13 cellular contexts compared by ENCODE assay signal in genomic region chr17:14144513-14144912, GRCh38.
A peak's percentile ranks its signal among the peaks of the same experiment; 100 is the strongest.
DNase-seq lines count a peak whose midpoint lies in the region; ATAC-seq and TF ChIP-seq lines count a peak whose summit lies in the region.
"Had no signal": no experiment of that assay in that cellular context is flagged by ENCODE, and none has a peak within 500 bp of the region (broad histone marks: within the 10 kb centered on the region; RNA-seq: fewer than 3 reads in every experiment).

No MANE protein-coding gene starts in this region.

- H2BK15ac ChIP-seq in mesenchymal stem cell (ENCODE audit: low read depth, poor library complexity, severe bottlenecking) = no peak overlapping the region

- H3K4me1 Mint-ChIP-seq in GM23338 = peaks cover 37% of the 10 kb centered on the region
- no peaks in the 10 kb centered on the region for H3K4me1 Mint-ChIP-seq in activated CD8-positive, alpha-beta T cell treated with anti-CD3 and anti-CD28 coated beads, Interleukin-2, amount 10 ng/mL, durations not matched to agents 7 days and 5 days (ENCODE audit: low read depth)

- 100% methylated on average over 1 of the region's 4 CpGs for WGBS in mesenchymal stem cell

- CTCF ChIA-PET in activated CD8-positive, alpha-beta T cell treated with anti-CD3 and anti-CD28 coated beads, Interleukin-2, amount 10 ng/mL, durations not matched to agents 7 days and 5 days (lab: Charles Lee) = interaction anchor here (0.6 kb wide), 1 partner anchor 252 kb away, joined by 3 read pairs; no protein-coding TSS in a partner anchor

- H3K4ac ChIP-seq in mesenchymal stem cell (ENCODE audit: low read depth in 1 of 2, low read length in 2 of 2) = no peak overlapping the region

- H3K9me3 ChIP-seq in mesenchymal stem cell (ENCODE audit: control insufficient read depth, low read length) = no peaks in the 10 kb centered on the region
- H3K9me3 ChIP-seq: SJSA1 had no signal

- TF ChIP-seq CTCF in GM23338 (conservative IDR thresholded peaks at IDR 0.05; ENCODE audit: low read depth in 2 of 2) (no peak), choroid plexus epithelial cell (conservative IDR thresholded peaks at IDR 0.05; ENCODE audit: low read depth, low read length) (no peak), foreskin keratinocyte (conservative IDR thresholded peaks at IDR 0.05) (no peak)

- peaks cover 12% of the 10 kb centered on the region for H3K79me1 ChIP-seq in mesenchymal stem cell (replicated peaks; ENCODE audit: low read length, poor library complexity, severe bottlenecking)

- H3K9ac ChIP-seq in mesenchymal stem cell (ENCODE audit: low read length) = peak overlapping the region; percentile 42

- H3K18ac ChIP-seq in mesenchymal stem cell (ENCODE audit: low read depth in 1 of 2, low read length in 2 of 2) = no peak overlapping the region

- H2BK12ac ChIP-seq in mesenchymal stem cell (ENCODE audit: low read length in 2 of 2) = no peak overlapping the region

- no peaks in the 10 kb centered on the region; the same call in 1 of the 2 replicates for H3K9me2 ChIP-seq in GM23338 (ENCODE audit: insufficient read depth)

- no peak overlapping the region for H4K91ac ChIP-seq in mesenchymal stem cell (ENCODE audit: low read length)

- H3K4me1 ChIP-seq in GM23338 (ENCODE audit: insufficient read depth) = peaks cover 32% of the 10 kb centered on the region
- no peaks in the 10 kb centered on the region for H3K4me1 ChIP-seq in mesenchymal stem cell (ENCODE audit: control insufficient read depth, insufficient read depth, low read depth, low read length)
- H3K4me1 ChIP-seq in foreskin keratinocyte = no peaks in the 10 kb centered on the region
- H3K4me1 ChIP-seq: SJSA1 had no signal

- H3K27me3 Mint-ChIP-seq in GM23338 (ENCODE audit: insufficient read depth, low read depth, poor library complexity) = no peaks in the 10 kb centered on the region
- no peaks in the 10 kb centered on the region for H3K27me3 Mint-ChIP-seq in activated CD8-positive, alpha-beta T cell treated with anti-CD3 and anti-CD28 coated beads, Interleukin-2, amount 10 ng/mL, durations not matched to agents 7 days and 5 days (ENCODE audit: low read depth)
- H3K27me3 Mint-ChIP-seq: CD4-positive, alpha-beta memory T cell had no signal

- no peak overlapping the region for H3K23ac ChIP-seq in mesenchymal stem cell (ENCODE audit: low read length in 2 of 2)

- no peak overlapping the region for H2BK120ac ChIP-seq in mesenchymal stem cell (ENCODE audit: low read depth, low read length)

- no peak overlapping the region for H3K4me3 Mint-ChIP-seq in GM23338
- no peak overlapping the region for H3K4me3 Mint-ChIP-seq in activated CD8-positive, alpha-beta T cell treated with anti-CD3 and anti-CD28 coated beads, Interleukin-2, amount 10 ng/mL, durations not matched to agents 7 days and 5 days
- H3K4me3 Mint-ChIP-seq: CD4-positive, alpha-beta memory T cell had no signal

- POLR2A ChIA-PET in activated CD8-positive, alpha-beta T cell treated with anti-CD3 and anti-CD28 coated beads, Interleukin-2, amount 10 ng/mL, durations not matched to agents 7 days and 5 days (lab: Charles Lee) = no interaction called here

- no peak overlapping the region for H3K14ac ChIP-seq in mesenchymal stem cell (ENCODE audit: low read length in 2 of 2)

- no peaks in the 10 kb centered on the region for H3K36me3 ChIP-seq in GM23338 (ENCODE audit: insufficient read depth)
- H3K36me3 ChIP-seq in mesenchymal stem cell (ENCODE audit: control insufficient read depth in 1 of 2, insufficient read depth in 2 of 2, low read depth in 1 of 2, low read length in 2 of 2) = no peaks in the 10 kb centered on the region
- H3K36me3 ChIP-seq: SJSA1 had no signal

- H3K79me2 ChIP-seq in GM23338 (replicated peaks; ENCODE audit: insufficient read depth) = peaks cover 32% of the 10 kb centered on the region

- no peak overlapping the region for H2AK5ac ChIP-seq in mesenchymal stem cell (ENCODE audit: low read length, severe bottlenecking)

- H3K27me3 ChIP-seq in GM23338 (ENCODE audit: insufficient read depth) = no peaks in the 10 kb centered on the region
- H3K27me3 ChIP-seq in mesenchymal stem cell (ENCODE audit: control insufficient read depth in 1 of 2, insufficient read depth in 1 of 2, low read length in 2 of 2) = no peaks in the 10 kb centered on the region
- H3K27me3 ChIP-seq in foreskin keratinocyte = no peaks in the 10 kb centered on the region
- H3K27me3 ChIP-seq: SJSA1 had no signal

- H4K8ac ChIP-seq in mesenchymal stem cell (ENCODE audit: low read length) = no peak overlapping the region

- DNase-seq in GM23338 (ENCODE audit: low spot score) (no peak), choroid plexus epithelial cell (ENCODE audit: low read depth) (peak; percentile 11), mesenchymal stem cell (no peak), stromal cell of bone marrow (ENCODE audit: low read depth) (peak; percentile 6), MV-4-11 (lab: John Stamatoyannopoulos, UW) (no peak), foreskin keratinocyte (no peak)
- no peak for DNase-seq in activated CD8-positive, alpha-beta T cell treated with anti-CD3 and anti-CD28 coated beads, Interleukin-2, amount 10 ng/mL, durations not matched to agents 7 days and 5 days
- DNase-seq: CD4-positive, alpha-beta memory T cell; NCI-H1417 treated with DMSO at 0.1 percent for 48 hours; NCI-H748 treated with DMSO at 0.1 percent for 48 hours; OCI-M1 had no signal

- H2AFZ ChIP-seq in GM23338 (no peak overlapping the region), mesenchymal stem cell (ENCODE audit: low read depth, low read length) (no peak overlapping the region)

- H3K4me2 ChIP-seq in GM23338 (peak overlapping the region; percentile 71; the same call in 1 of the 2 replicates), mesenchymal stem cell (ENCODE audit: low read length, poor library complexity, severe bottlenecking) (no peak overlapping the region)

- H3K27ac Mint-ChIP-seq in GM23338 = no peak overlapping the region; the same call in none of the 2 replicates
- H3K27ac Mint-ChIP-seq in activated CD8-positive, alpha-beta T cell treated with anti-CD3 and anti-CD28 coated beads, Interleukin-2, amount 10 ng/mL, durations not matched to agents 7 days and 5 days = no peak overlapping the region

- H2BK5ac ChIP-seq in mesenchymal stem cell (ENCODE audit: low read depth, low read length, poor library complexity, severe bottlenecking) = no peak overlapping the region

- H3K9me3 Mint-ChIP-seq in GM23338 = no peaks in the 10 kb centered on the region
- no peaks in the 10 kb centered on the region for H3K9me3 Mint-ChIP-seq in activated CD8-positive, alpha-beta T cell treated with anti-CD3 and anti-CD28 coated beads, Interleukin-2, amount 10 ng/mL, durations not matched to agents 7 days and 5 days (ENCODE audit: insufficient read depth)

- ATAC-seq in GM23338 (no peak), foreskin keratinocyte (no peak), GM18520 (IDR thresholded peaks at IDR 0.05; ENCODE audit: unreplicated experiment) (no peak)
- no peak for ATAC-seq in activated CD8-positive, alpha-beta T cell treated with anti-CD3 and anti-CD28 coated beads, Interleukin-2, amount 10 ng/mL, durations not matched to agents 7 days and 5 days

- H3K27ac ChIP-seq in GM23338 (ENCODE audit: low read depth) = no peak overlapping the region
- no peak overlapping the region for H3K27ac ChIP-seq in mesenchymal stem cell (ENCODE audit: low read length, poor library complexity, severe bottlenecking)
- no peak overlapping the region for H3K27ac ChIP-seq in foreskin keratinocyte
- H3K27ac ChIP-seq: SJSA1 had no signal

- H3K36me3 Mint-ChIP-seq in GM23338 (ENCODE audit: low read depth) = peaks cover 3% of the 10 kb centered on the region; the same call in 1 of the 3 replicates
- peaks cover 11% of the 10 kb centered on the region for H3K36me3 Mint-ChIP-seq in activated CD8-positive, alpha-beta T cell treated with anti-CD3 and anti-CD28 coated beads, Interleukin-2, amount 10 ng/mL, durations not matched to agents 7 days and 5 days (ENCODE audit: low read depth)

- no peaks in the 10 kb centered on the region for H3F3A ChIP-seq in GM23338 (replicated peaks; ENCODE audit: low read depth)

- no peaks in the 10 kb centered on the region for H4K20me1 ChIP-seq in GM23338 (replicated peaks; ENCODE audit: insufficient read depth)

- H3K4me3 ChIP-seq in GM23338 (no peak overlapping the region), choroid plexus epithelial cell (ENCODE audit: low read depth, low read length) (no peak overlapping the region), mesenchymal stem cell (ENCODE audit: insufficient read depth in 1 of 2, low read depth in 1 of 2, low read length in 2 of 2) (peak overlapping the region in 1 of 2 experiments; percentile 19)
- H3K4me3 ChIP-seq: SJSA1 had no signal

TF ChIP-seq in GM23338, 12 proteins besides CTCF, POLR2A, EP300 and RAD21 (continues in another document):
- no peak for TF ChIP-seq REST (IDR thresholded peaks at IDR 0.05; ENCODE audit: unreplicated experiment)
- TF ChIP-seq EZH2 (IDR thresholded peaks at IDR 0.05; ENCODE audit: low read depth, unreplicated experiment) = no peak

Comparison
In these comparisons a context has a peak if more than half of its experiments do, and no peak if none do; other contexts are left out.
1. DNase-seq: peak in choroid plexus epithelial cell (single experiment) and stromal cell of bone marrow (single experiment); none in GM23338 (single experiment), mesenchymal stem cell (single experiment), MV-4-11 (single experiment), foreskin keratinocyte (0 of 2) and activated CD8-positive, alpha-beta T cell treated with anti-CD3 and anti-CD28 coated beads, Interleukin-2, amount 10 ng/mL, durations not matched to agents 7 days and 5 days (single experiment).